Comparison of ENCODE assay signal across 34 cellular contexts in genomic region chr3:71760140-71760539, GRCh38. TPM values are rescaled to one million over a fixed set of nuclear protein-coding genes. Genes with fewer than 3 reads are reported as not detected.
"Had no signal": no experiment of that assay in that cellular context is flagged by ENCODE, and none has a peak within 500 bp of the region (broad histone marks: within the 10 kb centered on the region; RNA-seq: fewer than 3 reads in every experiment).

No MANE protein-coding gene starts in this region.

- H3K27ac ChIP-seq: adrenal gland, body of pancreas, brain microvascular endothelial cell, breast epithelium, VCaP had no signal

- H3K4me1 ChIP-seq: adrenal gland, body of pancreas, breast epithelium had no signal

- H3K4me3 ChIP-seq: adrenal gland, body of pancreas, breast epithelium had no signal

- H3K9me3 Mint-ChIP-seq: activated B cell treated with CpG ODN at 0.5 μM for 24 hours; activated CD4-positive, alpha-beta memory T cell treated with anti-CD3 and anti-CD28 coated beads for 36 hours; activated CD8-positive, alpha-beta T cell treated with anti-CD3 and anti-CD28 coated beads for 36 hours; activated naive CD4-positive, alpha-beta T cell treated with anti-CD3 and anti-CD28 coated beads for 36 hours; activated naive CD4-positive, alpha-beta T cell treated with anti-CD3 and anti-CD28 coated beads, Interleukin-2, amount 50 U/mL, for 72 hours; activated naive CD8-positive, alpha-beta T cell treated with anti-CD3 and anti-CD28 coated beads for 36 hours; activated T-cell treated with anti-CD3 and anti-CD28 coated beads, Interleukin-2, amount 50 U/mL, for 4 hours; activated T-cell treated with anti-CD3 and anti-CD28 coated beads, Interleukin-2, amount 50 U/mL, for 72 hours; activated T-helper 1 cell treated with anti-CD3 and anti-CD28 coated beads, Interleukin-12 subunit alpha, Interleukin-12 subunit beta, Interleukin-2, Interleukin-4 antibody, amounts not matched to agents 30 ng/mL and 10 ng/mL and 1 ng/mL, durations not matched to agents 14 hours and 24 hours and 36 hours; activated T-helper 17 cell treated with anti-CD3 and anti-CD28 coated beads, Interleukin-2, amount 50 U/mL, for 72 hours; T-helper 1 cell treated with Interleukin-12 subunit alpha and Interleukin-12 subunit beta and Interleukin-4 antibody, amounts not matched to agents 30 μg/mL and 1 μg/mL, for 36 hours; T-helper 2 cell treated with Interferon-gamma antibody and Interleukin-4, amounts not matched to agents 5 μg/mL and 100 μg/mL, for 36 hours had no signal

- H3K36me3 Mint-ChIP-seq: activated CD4-positive, alpha-beta memory T cell treated with anti-CD3 and anti-CD28 coated beads for 36 hours; activated naive CD8-positive, alpha-beta T cell treated with anti-CD3 and anti-CD28 coated beads for 36 hours had no signal

- H3K27ac Mint-ChIP-seq: activated B cell treated with CpG ODN at 0.5 μM for 24 hours; activated CD4-positive, alpha-beta memory T cell treated with anti-CD3 and anti-CD28 coated beads for 36 hours; activated CD8-positive, alpha-beta T cell treated with anti-CD3 and anti-CD28 coated beads for 36 hours; activated naive CD4-positive, alpha-beta T cell treated with anti-CD3 and anti-CD28 coated beads for 36 hours; activated naive CD4-positive, alpha-beta T cell treated with anti-CD3 and anti-CD28 coated beads, Interleukin-2, amount 50 U/mL, for 72 hours; activated naive CD8-positive, alpha-beta T cell treated with anti-CD3 and anti-CD28 coated beads for 36 hours; activated T-cell treated with anti-CD3 and anti-CD28 coated beads, Interleukin-2, amount 50 U/mL, for 72 hours; activated T-helper 1 cell treated with anti-CD3 and anti-CD28 coated beads, Interleukin-12 subunit alpha, Interleukin-12 subunit beta, Interleukin-2, Interleukin-4 antibody, amounts not matched to agents 30 ng/mL and 10 ng/mL and 1 ng/mL, durations not matched to agents 14 hours and 24 hours and 36 hours; activated T-helper 17 cell treated with anti-CD3 and anti-CD28 coated beads, Interleukin-2, amount 50 U/mL, for 72 hours; T-helper 1 cell treated with Interleukin-12 subunit alpha and Interleukin-12 subunit beta and Interleukin-4 antibody, amounts not matched to agents 30 μg/mL and 1 μg/mL, for 36 hours; T-helper 2 cell treated with Interferon-gamma antibody and Interleukin-4, amounts not matched to agents 5 μg/mL and 100 μg/mL, for 36 hours had no signal

- H3K9me3 ChIP-seq: adrenal gland, body of pancreas, breast epithelium had no signal

- H3K27me3 ChIP-seq: body of pancreas had no signal

- H3K4me1 Mint-ChIP-seq: activated T-helper 17 cell treated with anti-CD3 and anti-CD28 coated beads, Interleukin-2, amount 50 U/mL, for 72 hours had no signal

- DNase-seq: activated B cell treated with CpG ODN at 0.5 μM for 24 hours; activated CD4-positive, alpha-beta memory T cell treated with anti-CD3 and anti-CD28 coated beads for 36 hours; activated CD4-positive, alpha-beta T cell treated with anti-CD3 and anti-CD28 coated beads for 4 hours; activated CD4-positive, alpha-beta T cell treated with anti-CD3 and anti-CD28 coated beads, Interleukin-2, amount 50 U/mL, for 1 hour; activated CD4-positive, alpha-beta T cell treated with anti-CD3 and anti-CD28 coated beads, Interleukin-2, amount 50 U/mL, for 4 hours; activated CD4-positive, CD25-positive, alpha-beta regulatory T cell treated with anti-CD3 and anti-CD28 coated beads, Interleukin-2, amount 50 U/mL, for 72 hours; activated CD8-positive, alpha-beta memory T cell treated with anti-CD3 and anti-CD28 coated beads, Interleukin-2, amount 50 U/mL, for 4 hours; activated CD8-positive, alpha-beta T cell treated with anti-CD3 and anti-CD28 coated beads for 36 hours; activated effector memory CD4-positive, alpha-beta T cell treated with anti-CD3 and anti-CD28 coated beads, Interleukin-2, amount 50 U/mL, for 16 hours; activated gamma-delta T cell treated with Interleukin-2 at 50 U/mL for 16 hours; activated naive CD4-positive, alpha-beta T cell; activated naive CD4-positive, alpha-beta T cell treated with anti-CD3 and anti-CD28 coated beads for 36 hours; activated naive CD4-positive, alpha-beta T cell treated with anti-CD3 and anti-CD28 coated beads, Interleukin-2, amount 50 U/mL, for 16 hours; activated naive CD8-positive, alpha-beta T cell treated with anti-CD3 and anti-CD28 coated beads for 36 hours; activated T-cell treated with anti-CD3 and anti-CD28 coated beads for 4 hours; activated T-cell treated with anti-CD3 and anti-CD28 coated beads, Interleukin-2, amount 50 U/mL, for 1 hour; activated T-cell treated with anti-CD3 and anti-CD28 coated beads, Interleukin-2, amount 50 U/mL, for 4 hours; activated T-cell treated with anti-CD3 and anti-CD28 coated beads, Interleukin-2, amount 50 U/mL, for 72 hours; adrenal gland; amniotic stem cell; aorta; body of pancreas; brain microvascular endothelial cell; central memory CD4-positive, alpha-beta T cell; T-helper 2 cell; T-helper 9 cell had no signal

- H3K4me3 Mint-ChIP-seq: activated B cell treated with CpG ODN at 0.5 μM for 24 hours; activated CD4-positive, alpha-beta memory T cell treated with anti-CD3 and anti-CD28 coated beads for 36 hours; activated CD8-positive, alpha-beta T cell treated with anti-CD3 and anti-CD28 coated beads for 36 hours; activated naive CD4-positive, alpha-beta T cell treated with anti-CD3 and anti-CD28 coated beads for 36 hours; activated naive CD8-positive, alpha-beta T cell treated with anti-CD3 and anti-CD28 coated beads for 36 hours; activated T-cell treated with anti-CD3 and anti-CD28 coated beads, Interleukin-2, amount 50 U/mL, for 4 hours; activated T-cell treated with anti-CD3 and anti-CD28 coated beads, Interleukin-2, amount 50 U/mL, for 72 hours; activated T-helper 1 cell treated with anti-CD3 and anti-CD28 coated beads, Interleukin-12 subunit alpha, Interleukin-12 subunit beta, Interleukin-2, Interleukin-4 antibody, amounts not matched to agents 30 ng/mL and 10 ng/mL and 1 ng/mL, durations not matched to agents 14 hours and 24 hours and 36 hours; activated T-helper 17 cell treated with anti-CD3 and anti-CD28 coated beads, Interleukin-2, amount 50 U/mL, for 72 hours; T-helper 1 cell treated with Interleukin-12 subunit alpha and Interleukin-12 subunit beta and Interleukin-4 antibody, amounts not matched to agents 30 μg/mL and 1 μg/mL, for 36 hours; T-helper 2 cell treated with Interferon-gamma antibody and Interleukin-4, amounts not matched to agents 5 μg/mL and 100 μg/mL, for 36 hours had no signal

- ATAC-seq: activated CD8-positive, alpha-beta T cell treated with anti-CD3 and anti-CD28 coated beads for 36 hours; activated naive CD4-positive, alpha-beta T cell treated with anti-CD3 and anti-CD28 coated beads, Interleukin-2, amount 50 U/mL, for 72 hours; activated T-cell treated with anti-CD3 and anti-CD28 coated beads, Interleukin-2, amount 50 U/mL, for 4 hours; activated T-cell treated with anti-CD3 and anti-CD28 coated beads, Interleukin-2, amount 50 U/mL, for 72 hours; activated T-helper 17 cell treated with anti-CD3 and anti-CD28 coated beads, Interleukin-2, amount 50 U/mL, for 72 hours; body of pancreas had no signal

- H3K36me3 ChIP-seq: adrenal gland, brain microvascular endothelial cell, breast epithelium had no signal

RNA-seq across cellular contexts. Expression of gene GPR27, which starts 6.5 kb away (rescaled TPM):
- total RNA-seq: activated B cell treated with CpG ODN at 0.5 μM for 24 hours had no signal

RNA-seq across cellular contexts. Expression of gene PROK2, which starts 24.8 kb away (rescaled TPM):
- total RNA-seq: activated B cell treated with CpG ODN at 0.5 μM for 24 hours; activated naive CD4-positive, alpha-beta T cell treated with anti-CD3 and anti-CD28 coated beads, Interleukin-2, amount 50 U/mL, for 72 hours; activated T-helper 1 cell treated with anti-CD3 and anti-CD28 coated beads, Interleukin-12 subunit alpha, Interleukin-12 subunit beta, Interleukin-2, Interleukin-4 antibody, amounts not matched to agents 30 ng/mL and 10 ng/mL and 1 ng/mL, durations not matched to agents 14 hours and 24 hours and 36 hours; astrocyte; body of pancreas; breast epithelium had no signal
